Comparison of ENCODE assay signal across 8 cellular contexts in genomic region chr6:31776961-31777666, GRCh38. TPM values are rescaled to one million over a fixed set of nuclear protein-coding genes. Genes with fewer than 3 reads are reported as not detected.
DNase-seq lines count a peak whose midpoint lies in the region; ATAC-seq and TF ChIP-seq lines count a peak whose summit lies in the region.

Gene VWA7 (minus strand): TSS chr6:31777328. CDS start chr6:31776779, 549 bp downstream.

- H3K4me3 ChIP-seq in coronary artery: peak within 1 kb of the TSS; percentile 19

- H3K27ac Mint-ChIP-seq in activated CD4-positive, alpha-beta T cell treated with anti-CD3 and anti-CD28 coated beads, Interleukin-2, amount 10 ng/mL, durations not matched to agents 24 days and 14 days: peak within 1 kb of the TSS; percentile 89
- H3K27ac Mint-ChIP-seq in memory B cell: peak within 1 kb of the TSS; percentile 90

- H3K27ac ChIP-seq in coronary artery: peak within 1 kb of the TSS in 1 of 2 donors; percentile 26

- H3K4me1 Mint-ChIP-seq in activated CD4-positive, alpha-beta T cell treated with anti-CD3 and anti-CD28 coated beads, Interleukin-2, amount 10 ng/mL, durations not matched to agents 24 days and 14 days: peaks cover 33% of the 10 kb centered on the region
- peaks cover 20% of the 10 kb centered on the region for H3K4me1 Mint-ChIP-seq in memory B cell

- intact Hi-C loops in activated CD4-positive, alpha-beta T cell treated with anti-CD3 and anti-CD28 coated beads, Interleukin-2, amount 10 ng/mL, durations not matched to agents 24 days and 14 days (cut with micrococcal nuclease): loop anchor here (1.0 to 5.0 kb wide), 2 partner anchors 18 to 35 kb away; partner anchors contain the start of gene VARS1

- peak; percentile 18 for TF ChIP-seq CTCF in GM12873 (IDR thresholded peaks at IDR 0.05; ENCODE audit: insufficient read depth, low read depth, low read length, missing control alignments)
- TF ChIP-seq CTCF in coronary artery (IDR thresholded peaks at IDR 0.05): no peak

- peak within 1 kb of the TSS; percentile 66 for H3K4me3 Mint-ChIP-seq in activated CD4-positive, alpha-beta T cell treated with anti-CD3 and anti-CD28 coated beads, Interleukin-2, amount 10 ng/mL, durations not matched to agents 24 days and 14 days
- H3K4me3 Mint-ChIP-seq in memory B cell: peak within 1 kb of the TSS; percentile 51

- H3K9me3 Mint-ChIP-seq in activated CD4-positive, alpha-beta T cell treated with anti-CD3 and anti-CD28 coated beads, Interleukin-2, amount 10 ng/mL, durations not matched to agents 24 days and 14 days: no peaks in the 10 kb centered on the region
- H3K9me3 Mint-ChIP-seq in memory B cell: no peaks in the 10 kb centered on the region

- H3K36me3 Mint-ChIP-seq in activated CD4-positive, alpha-beta T cell treated with anti-CD3 and anti-CD28 coated beads, Interleukin-2, amount 10 ng/mL, durations not matched to agents 24 days and 14 days (ENCODE audit: low read depth): peaks cover 30% of the 10 kb centered on the region
- H3K36me3 Mint-ChIP-seq in memory B cell: peaks cover 10% of the 10 kb centered on the region

- ATAC-seq in HG02973 (IDR thresholded peaks at IDR 0.05; ENCODE audit: unreplicated experiment): peak; percentile 48
- ATAC-seq in memory B cell (ENCODE audit: low read depth): peak; percentile 96
- ATAC-seq in GM18873 (IDR thresholded peaks at IDR 0.05; ENCODE audit: low FRiP score, unreplicated experiment): no peak

- no peaks in the 10 kb centered on the region for H3K27me3 Mint-ChIP-seq in activated CD4-positive, alpha-beta T cell treated with anti-CD3 and anti-CD28 coated beads, Interleukin-2, amount 10 ng/mL, durations not matched to agents 24 days and 14 days
- no peaks in the 10 kb centered on the region for H3K27me3 Mint-ChIP-seq in memory B cell

- peak; percentile 98 for DNase-seq in NCI-H226
- peak; percentile 90 for DNase-seq in activated CD4-positive, alpha-beta T cell treated with anti-CD3 and anti-CD28 coated beads, Interleukin-2, amount 10 ng/mL, durations not matched to agents 24 days and 14 days
- DNase-seq in coronary artery (ENCODE audit: low spot score): no peak
- peak; percentile 58 to 60 for DNase-seq in memory B cell (ENCODE audit: low spot score in 2 of 2)
- peak; percentile 77 to 84 for DNase-seq in stimulated activated CD8-positive, alpha-beta memory T cell treated with anti-CD3 and anti-CD28 coated beads, Interleukin-15, amount 100 ng/mL, for 48 hours (ENCODE audit: low read depth in 2 of 2)

RNA-seq across cellular contexts. Expression of gene VWA7, which starts in this region (rescaled TPM):
- 3.0 and 3.2 TPM in 2 replicates for total RNA-seq in activated CD4-positive, alpha-beta T cell treated with anti-CD3 and anti-CD28 coated beads, Interleukin-2, amount 10 ng/mL, durations not matched to agents 24 days and 14 days
